ENCODE assay signal across 25 cellular contexts in the genomic region with DNA sequence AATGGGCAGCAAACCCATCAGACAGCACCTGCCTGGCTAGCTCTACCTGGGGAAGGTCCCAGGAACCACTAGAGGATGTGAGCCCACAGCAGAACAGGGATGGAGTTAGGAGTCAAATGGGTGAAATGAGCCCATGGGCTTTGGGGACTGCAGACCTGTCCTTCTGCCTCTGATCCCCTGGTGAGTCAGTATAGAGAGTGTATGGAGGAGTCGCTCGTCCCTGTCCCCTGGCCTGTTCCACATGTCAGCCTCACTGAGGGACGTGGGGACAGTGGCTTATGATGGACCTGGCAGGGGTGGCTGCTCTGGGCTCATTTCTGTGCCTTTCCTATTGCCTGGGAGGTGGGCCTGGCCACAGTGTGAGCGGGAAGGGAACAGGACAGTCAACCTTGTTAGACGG. TPM values are rescaled to one million over a fixed set of nuclear protein-coding genes. Genes with fewer than 3 reads are reported as not detected.
DNase-seq lines count a peak whose midpoint lies in the region; ATAC-seq, FAIRE-seq and TF ChIP-seq lines count a peak whose summit lies in the region.
"Had no signal": no experiment of that assay in that cellular context is flagged by ENCODE, and none has a peak within 500 bp of the region (broad histone marks: within the 10 kb centered on the region; RNA-seq: fewer than 3 reads in every experiment).

No MANE protein-coding gene starts in this region.

- POLR2A ChIA-PET in naive thymus-derived CD4-positive, alpha-beta T cell (lab: Charles Lee): no interaction called here

- no peaks in the 10 kb centered on the region for H3K27me3 ChIP-seq in OCI-LY3 (ENCODE audit: low read depth, low read length)
- H3K27me3 ChIP-seq in naive thymus-derived CD4-positive, alpha-beta T cell (ENCODE audit: control insufficient read depth in 2 of 2, insufficient read depth in 2 of 2, low read length in 2 of 2): no peaks in the 10 kb centered on the region
- H3K27me3 ChIP-seq: Peyer's patch, right atrium auricular region had no signal

- H3K4me2 ChIP-seq in OCI-LY3 (ENCODE audit: low read length): peak overlapping the region; percentile 20
- H3K4me2 ChIP-seq: GM23338 had no signal

- peak overlapping the region in 1 of 2 donors; percentile 21 for H3K4me3 Mint-ChIP-seq in stimulated activated naive CD8-positive, alpha-beta T cell treated with anti-CD3 and anti-CD28 coated beads, Interleukin-15, amount 100 ng/mL, for 72 hours
- H3K4me3 Mint-ChIP-seq in naive thymus-derived CD4-positive, alpha-beta T cell: peak overlapping the region in 3 of 10 donors; percentile 11 to 78 (median 42)
- H3K4me3 Mint-ChIP-seq: activated naive CD4-positive, alpha-beta T cell treated with anti-CD3 and anti-CD28 coated beads, Interleukin-2, amount 50 U/mL, for 24 hours; activated T-cell treated with anti-CD3 and anti-CD28 coated beads, Interleukin-2, amount 50 U/mL, for 72 hours; GM23338; mesothelial cell of epicardium; natural killer cell had no signal

- H3K4me1 Mint-ChIP-seq in stimulated activated naive CD8-positive, alpha-beta T cell treated with anti-CD3 and anti-CD28 coated beads, Interleukin-15, amount 100 ng/mL, for 72 hours: peaks cover 41% of the 10 kb centered on the region
- H3K4me1 Mint-ChIP-seq in naive thymus-derived CD4-positive, alpha-beta T cell: peaks cover 35 to 52% (median 46%) of the 10 kb centered on the region in 7 donors

- intact Hi-C loops in naive thymus-derived CD4-positive, alpha-beta T cell (cut with micrococcal nuclease): no loop called here

- peaks cover 44% of the 10 kb centered on the region for H3K4me1 ChIP-seq in OCI-LY3 (ENCODE audit: low read length)
- peaks cover 17 to 19% of the 10 kb centered on the region in 2 donors for H3K4me1 ChIP-seq in naive thymus-derived CD4-positive, alpha-beta T cell (ENCODE audit: control insufficient read depth in 2 of 2, insufficient read depth in 2 of 2, low read length in 2 of 2)
- H3K4me1 ChIP-seq: parathyroid adenoma had no signal

- no peaks in the 10 kb centered on the region for H3K79me2 ChIP-seq in OCI-LY3 (ENCODE audit: low read length)
- H3K79me2 ChIP-seq: parathyroid adenoma had no signal

- no peak for TF ChIP-seq CTCF in OCI-LY3 (IDR thresholded peaks at IDR 0.05; ENCODE audit: low read depth, low read length)

- no peaks in the 10 kb centered on the region for H3K36me3 ChIP-seq in OCI-LY3 (replicated peaks; ENCODE audit: low read depth, low read length)
- H3K36me3 ChIP-seq in naive thymus-derived CD4-positive, alpha-beta T cell (ENCODE audit: control insufficient read depth in 2 of 3, insufficient read depth in 3 of 3, low read length in 3 of 3): peaks cover 0 to 4% (median 0%) of the 10 kb centered on the region in 3 experiments
- H3K36me3 ChIP-seq: right atrium auricular region had no signal

- no peak for ATAC-seq in stimulated activated naive CD8-positive, alpha-beta T cell treated with anti-CD3 and anti-CD28 coated beads, Interleukin-15, amount 100 ng/mL, for 72 hours
- no peak for ATAC-seq in stimulated activated naive CD8-positive, alpha-beta T cell treated with anti-CD3 and anti-CD28 coated beads, Interleukin-15, Interleukin-2, amounts not matched to agents 100 U/mL and 50 U/mL, for 24 hours
- no peak for ATAC-seq in naive thymus-derived CD4-positive, alpha-beta T cell
- no peak for ATAC-seq in HG03108 (IDR thresholded peaks at IDR 0.05; ENCODE audit: unreplicated experiment)
- ATAC-seq: activated T-cell treated with anti-CD3 and anti-CD28 coated beads, Interleukin-2, amount 50 U/mL, for 72 hours; GM23338; natural killer cell had no signal

- H3K9ac ChIP-seq in OCI-LY3 (ENCODE audit: low read length): no peak overlapping the region
- H3K9ac ChIP-seq: parathyroid adenoma had no signal

- no peak for TF ChIP-seq POLR2A in GM12892 (IDR thresholded peaks at IDR 0.05; ENCODE audit: low read depth, low read length)

- H4K20me1 ChIP-seq in OCI-LY3 (ENCODE audit: insufficient read depth, low read length): no peaks in the 10 kb centered on the region

- CTCF ChIA-PET in naive thymus-derived CD4-positive, alpha-beta T cell (lab: Charles Lee): no interaction called here

- H3K9me3 Mint-ChIP-seq in stimulated activated naive CD8-positive, alpha-beta T cell treated with anti-CD3 and anti-CD28 coated beads, Interleukin-15, amount 100 ng/mL, for 72 hours: no peaks in the 10 kb centered on the region
- H3K9me3 Mint-ChIP-seq in naive thymus-derived CD4-positive, alpha-beta T cell: no peaks in the 10 kb centered on the region
- H3K9me3 Mint-ChIP-seq: activated naive CD4-positive, alpha-beta T cell treated with anti-CD3 and anti-CD28 coated beads, Interleukin-2, amount 50 U/mL, for 24 hours; activated T-cell treated with anti-CD3 and anti-CD28 coated beads, Interleukin-2, amount 50 U/mL, for 72 hours; GM23338; mesothelial cell of epicardium; natural killer cell had no signal

- peak overlapping the region; percentile 73 to 79 for H3K27ac Mint-ChIP-seq in stimulated activated naive CD8-positive, alpha-beta T cell treated with anti-CD3 and anti-CD28 coated beads, Interleukin-15, amount 100 ng/mL, for 72 hours
- H3K27ac Mint-ChIP-seq in naive thymus-derived CD4-positive, alpha-beta T cell: peak overlapping the region in 8 of 9 donors; percentile 26 to 83 (median 41)
- H3K27ac Mint-ChIP-seq: GM23338, mesothelial cell of epicardium, natural killer cell had no signal

- H2AFZ ChIP-seq in OCI-LY3 (ENCODE audit: low read depth, low read length): no peak overlapping the region
- H2AFZ ChIP-seq: GM23338, parathyroid adenoma had no signal

- no peaks in the 10 kb centered on the region for H3K27me3 Mint-ChIP-seq in stimulated activated naive CD8-positive, alpha-beta T cell treated with anti-CD3 and anti-CD28 coated beads, Interleukin-15, amount 100 ng/mL, for 72 hours
- no peaks in the 10 kb centered on the region for H3K27me3 Mint-ChIP-seq in naive thymus-derived CD4-positive, alpha-beta T cell
- H3K27me3 Mint-ChIP-seq: activated naive CD4-positive, alpha-beta T cell treated with anti-CD3 and anti-CD28 coated beads, Interleukin-2, amount 50 U/mL, for 24 hours had no signal

- no peak for FAIRE-seq in GM12892 (lab: Jason Lieb, UNC)

- H3K4me3 ChIP-seq in OCI-LY3 (ENCODE audit: low read length): no peak overlapping the region
- no peak overlapping the region for H3K4me3 ChIP-seq in naive thymus-derived CD4-positive, alpha-beta T cell (ENCODE audit: low read length)
- H3K4me3 ChIP-seq: GM23338, Peyer's patch, right atrium auricular region had no signal

- peaks cover 11 to 32% (median 22%) of the 10 kb centered on the region in 5 donors for H3K36me3 Mint-ChIP-seq in naive thymus-derived CD4-positive, alpha-beta T cell
- H3K36me3 Mint-ChIP-seq: mesothelial cell of epicardium, natural killer cell had no signal

- H3K27ac ChIP-seq in OCI-LY3 (ENCODE audit: low read length): no peak overlapping the region
- no peak overlapping the region for H3K27ac ChIP-seq in naive thymus-derived CD4-positive, alpha-beta T cell (ENCODE audit: low read depth, low read length)
- H3K27ac ChIP-seq: parathyroid adenoma, Peyer's patch, right atrium auricular region had no signal

- DNase-seq in stimulated activated naive CD8-positive, alpha-beta T cell treated with anti-CD3 and anti-CD28 coated beads, Interleukin-15, amount 100 ng/mL, for 72 hours: no peak
- no peak for DNase-seq in stimulated activated naive CD8-positive, alpha-beta T cell treated with anti-CD3 and anti-CD28 coated beads, Interleukin-15, Interleukin-2, amounts not matched to agents 100 U/mL and 50 U/mL, for 24 hours
- DNase-seq in naive thymus-derived CD4-positive, alpha-beta T cell: no peak
- DNase-seq in GM12892 (ENCODE audit: insufficient read length) (no peak), NCI-H1417 treated with DMSO at 0.1 percent for 48 hours (lab: John Stamatoyannopoulos, UW) (no peak)
- DNase-seq: activated CD4-positive, CD25-positive, alpha-beta regulatory T cell; activated T-cell treated with anti-CD3 and anti-CD28 coated beads, Interleukin-2, amount 50 U/mL, for 72 hours; anterior cingulate cortex; DMS153; effector CD8-positive, alpha-beta T cell; glutamatergic neuron; islet precursor cell; natural killer cell; NCI-H1092 treated with DMSO at 0.1 percent for 48 hours; NCI-H1930; NCI-H526; Peyer's patch; SHP77 treated with DMSO at 0.1 percent for 48 hours had no signal

- H3K9me3 ChIP-seq in OCI-LY3 (ENCODE audit: insufficient read depth, low read length): no peaks in the 10 kb centered on the region
- H3K9me3 ChIP-seq in naive thymus-derived CD4-positive, alpha-beta T cell (ENCODE audit: control insufficient read depth in 2 of 3, low read length in 3 of 3): no peaks in the 10 kb centered on the region
- H3K9me3 ChIP-seq: Peyer's patch, right atrium auricular region had no signal

RNA-seq across cellular contexts. Expression of gene CEACAM1, which starts 4.0 kb away (rescaled TPM):
- 10 to 100 TPM in 1 of 5 experiments, 1 to 10 TPM in 4; 2.5 to 46.6 (median 7.6) TPM for total RNA-seq in naive thymus-derived CD4-positive, alpha-beta T cell
- 1 to 10 TPM; 2.3 to 4.3 TPM for polyA plus RNA-seq in naive thymus-derived CD4-positive, alpha-beta T cell
- 3.8 TPM for polyA plus RNA-seq in GM12892 (2012; ENCODE audit: missing spikeins)
